ENCODE assay signal across 8 cellular contexts in the genomic region with DNA sequence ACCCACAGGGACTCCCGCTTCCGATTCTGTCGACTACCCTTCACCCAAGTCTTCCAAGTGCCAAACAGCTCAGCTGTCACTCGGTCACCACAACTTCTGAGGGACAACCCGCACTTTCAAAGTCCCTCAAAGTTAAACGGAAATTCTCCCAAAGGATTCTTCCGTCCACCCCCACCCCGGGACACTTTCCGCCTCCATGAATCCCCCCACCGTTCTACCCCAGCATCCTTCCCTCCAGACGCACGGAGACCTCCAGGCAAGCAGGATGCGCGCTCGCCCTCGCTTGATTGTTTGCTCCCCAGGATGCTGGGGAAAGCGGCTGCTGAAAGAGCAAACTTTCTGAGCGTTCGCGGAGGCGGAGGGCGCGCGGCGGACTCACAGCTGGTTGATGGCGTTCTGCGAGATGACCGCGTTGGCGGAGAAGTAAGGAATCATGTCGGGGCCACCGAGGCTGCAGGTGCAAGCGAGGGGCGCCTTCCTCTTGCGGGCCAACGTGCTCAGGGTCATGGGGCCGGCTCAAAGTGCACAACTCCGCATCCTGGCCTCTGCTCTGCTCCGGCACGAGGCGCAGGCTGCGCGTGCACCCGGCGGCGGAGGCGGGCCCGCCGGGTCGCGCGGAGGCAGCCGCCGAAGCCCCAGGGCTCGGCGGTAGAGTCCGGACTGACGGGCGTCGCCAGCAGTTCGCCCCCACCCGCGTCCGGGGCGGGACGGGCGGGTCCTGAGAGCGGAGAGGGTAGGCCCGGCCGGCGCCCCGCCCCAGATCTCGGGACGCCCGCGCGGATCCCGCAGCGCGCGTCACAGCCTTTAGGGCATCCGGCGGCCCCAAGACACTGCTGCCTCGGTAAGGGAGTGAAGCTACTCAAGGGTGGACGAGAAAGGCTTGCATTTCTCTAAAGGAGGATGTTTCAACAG.
DNase-seq lines count a peak whose midpoint lies in the region; ATAC-seq and TF ChIP-seq lines count a peak whose summit lies in the region.

No MANE protein-coding gene starts in this region.

- intact Hi-C loops in left colon (cut with DNase I, micrococcal nuclease): no loop called here

- peak overlapping the region; percentile 72 for H3K27ac ChIP-seq in cingulate gyrus (ENCODE audit: low read depth, low read length)

- TF ChIP-seq POLR2A in GM15510 (IDR thresholded peaks at IDR 0.05; ENCODE audit: borderline replicate concordance, extremely low read depth, insufficient read length): peak; percentile 92

- peak; percentile 88 for DNase-seq in NCI-H226
- DNase-seq in activated CD4-positive, alpha-beta T cell treated with anti-CD3 and anti-CD28 coated beads for 4 hours: peak; percentile 81 to 84
- peak; percentile 84 to 88 for DNase-seq in left colon
- DNase-seq in stimulated activated CD4-positive, alpha-beta T cell treated with anti-CD3 and anti-CD28 coated beads, Interleukin-1b, Interleukin-23, amount 100 ng/mL, for 24 hours (ENCODE audit: low read depth in 4 of 4, low spot score in 1 of 4): peak; percentile 66 to 92 (median 81)
- no peak for DNase-seq in DMS79 (lab: John Stamatoyannopoulos, UW)

- ATAC-seq in HG02852 (IDR thresholded peaks at IDR 0.05; ENCODE audit: unreplicated experiment) (peak; percentile 76), left colon (peak; percentile 97)
